8 cellular contexts compared by ENCODE assay signal in the genomic region with DNA sequence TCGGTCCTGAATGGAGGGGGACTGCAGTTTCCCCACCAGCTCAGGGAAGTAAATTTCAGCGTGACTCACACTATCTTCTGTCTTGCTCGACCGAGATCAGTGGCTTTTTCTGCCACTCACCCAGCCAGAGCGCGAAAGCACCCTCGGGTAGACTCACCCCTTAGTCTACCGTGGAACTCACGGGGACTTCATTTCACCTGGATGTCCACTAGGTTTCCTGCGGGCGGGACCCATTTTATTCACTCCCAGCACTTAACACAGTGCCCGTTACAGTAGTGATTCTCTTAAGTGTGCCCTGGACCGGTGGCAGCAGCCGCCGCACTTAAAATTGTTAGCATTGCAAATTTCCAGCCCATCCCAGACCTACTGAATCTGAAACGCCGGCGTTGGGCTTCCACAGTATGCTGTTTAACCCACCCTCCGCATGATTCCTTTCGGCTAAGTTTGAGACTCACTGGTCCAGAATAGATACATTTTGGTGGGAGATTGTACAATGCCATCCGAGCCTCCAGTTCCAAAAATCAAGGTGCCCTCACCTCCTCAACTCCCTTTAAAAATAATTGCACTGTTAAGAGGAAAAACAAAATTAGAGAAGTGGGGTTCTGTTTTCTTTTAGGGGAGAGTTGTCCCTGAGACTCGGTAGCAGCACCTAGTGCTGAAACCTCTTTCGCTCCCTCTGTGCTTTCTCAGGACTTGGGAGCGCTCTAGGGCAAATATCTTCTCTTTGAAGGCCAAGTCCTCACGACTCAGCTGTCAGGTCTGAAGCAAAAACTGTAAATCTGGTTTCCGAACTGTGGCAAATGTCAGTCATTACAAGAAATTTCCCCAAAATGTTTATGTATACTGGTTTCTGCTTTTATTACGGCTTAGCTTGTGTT. TPM values are rescaled to one million over a fixed set of nuclear protein-coding genes. Genes with fewer than 3 reads are reported as not detected.
DNase-seq lines count a peak whose midpoint lies in the region; ATAC-seq and TF ChIP-seq lines count a peak whose summit lies in the region.

No MANE protein-coding gene starts in this region.

- peak overlapping the region in 3 of 4 donors; percentile 56 to 86 (median 65) for H3K4me3 Mint-ChIP-seq in CD4-positive, CD25-positive, alpha-beta regulatory T cell

- peak; percentile 41 to 54 for ATAC-seq in CD4-positive, CD25-positive, alpha-beta regulatory T cell (ENCODE audit: low read depth in 2 of 2)
- ATAC-seq in GM18873 (IDR thresholded peaks at IDR 0.05; ENCODE audit: low FRiP score, unreplicated experiment) (peak; percentile 42), HG03066 (IDR thresholded peaks at IDR 0.05; ENCODE audit: low read depth, unreplicated experiment) (peak; percentile 51)

- H3K27ac Mint-ChIP-seq in CD4-positive, CD25-positive, alpha-beta regulatory T cell = no peak overlapping the region

- H3K36me3 Mint-ChIP-seq in CD4-positive, CD25-positive, alpha-beta regulatory T cell = no peaks in the 10 kb centered on the region

- no peak overlapping the region for H3K4me3 ChIP-seq in CD4-positive, CD25-positive, alpha-beta regulatory T cell (ENCODE audit: low read depth, low read length)
- H3K4me3 ChIP-seq in astrocyte of the cerebellum (ENCODE audit: low read depth, low read length) = peak overlapping the region; percentile 60
- H3K4me3 ChIP-seq in iPS-20b (ENCODE audit: low read length) = peak overlapping the region; percentile 82
- H3K4me3 ChIP-seq in skeletal muscle cell (ENCODE audit: low read depth, low read length) = peak overlapping the region; percentile 70

- H3K27me3 Mint-ChIP-seq in CD4-positive, CD25-positive, alpha-beta regulatory T cell = peaks cover 50% of the 10 kb centered on the region

- no peaks in the 10 kb centered on the region for H3K36me3 ChIP-seq in CD4-positive, CD25-positive, alpha-beta regulatory T cell (ENCODE audit: control insufficient read depth, insufficient read depth, low read length)
- no peaks in the 10 kb centered on the region for H3K36me3 ChIP-seq in iPS-20b (ENCODE audit: insufficient read depth, low read depth, low read length)

- peak; percentile 19 for TF ChIP-seq CTCF in astrocyte of the cerebellum (IDR thresholded peaks at IDR 0.05; ENCODE audit: low read depth, low read length, missing control alignments)

- H3K9me3 Mint-ChIP-seq in CD4-positive, CD25-positive, alpha-beta regulatory T cell = no peaks in the 10 kb centered on the region

- peaks cover 14% of the 10 kb centered on the region for H3K27me3 ChIP-seq in CD4-positive, CD25-positive, alpha-beta regulatory T cell (ENCODE audit: control insufficient read depth, insufficient read depth, low read length)
- H3K27me3 ChIP-seq in iPS-20b (ENCODE audit: insufficient read depth, low read length) = peaks cover 35% of the 10 kb centered on the region

- H3K4me1 Mint-ChIP-seq in CD4-positive, CD25-positive, alpha-beta regulatory T cell = peaks cover 0 to 13% (median 4%) of the 10 kb centered on the region in 4 donors

- no peaks in the 10 kb centered on the region for H3K4me1 ChIP-seq in CD4-positive, CD25-positive, alpha-beta regulatory T cell (ENCODE audit: control insufficient read depth, insufficient read depth, low read length, poor library complexity, severe bottlenecking)
- H3K4me1 ChIP-seq in iPS-20b (ENCODE audit: insufficient read depth, low read length) = peaks cover 29% of the 10 kb centered on the region; the same call in 1 of the 2 replicates

- in situ Hi-C loops in astrocyte of the cerebellum (cut with HindIII; ENCODE audit: low sequenced_read_pairs) = no loop called here

- no peaks in the 10 kb centered on the region for H3K9me3 ChIP-seq in CD4-positive, CD25-positive, alpha-beta regulatory T cell (ENCODE audit: control insufficient read depth in 2 of 2, low read length in 2 of 2)
- no peaks in the 10 kb centered on the region for H3K9me3 ChIP-seq in iPS-20b (ENCODE audit: insufficient read depth, low read depth, low read length)

- peak in 1 of 3 donors; percentile 5 for DNase-seq in CD4-positive, CD25-positive, alpha-beta regulatory T cell
- DNase-seq in NCI-H69 (lab: John Stamatoyannopoulos, UW) (peak; percentile 92), astrocyte of the cerebellum (ENCODE audit: low read depth) (no peak), skeletal muscle cell (ENCODE audit: low read depth) (no peak), ecto neural progenitor cell (ENCODE audit: low spot score) (no peak)

- H3K9ac ChIP-seq in iPS-20b (ENCODE audit: low read depth, low read length) = peak overlapping the region; percentile 76

- H3K27ac ChIP-seq in CD4-positive, CD25-positive, alpha-beta regulatory T cell (ENCODE audit: insufficient read depth, low read length, poor library complexity, severe bottlenecking) = no peak overlapping the region
- no peak overlapping the region for H3K27ac ChIP-seq in iPS-20b (ENCODE audit: low read length)

RNA-seq across cellular contexts. Expression of a gene that starts 1.0 kb away (rescaled TPM):
- total RNA-seq in CD4-positive, CD25-positive, alpha-beta regulatory T cell = not detected
- polyA plus RNA-seq in CD4-positive, CD25-positive, alpha-beta regulatory T cell = under 1 TPM in 1 of 4 donors, not detected in 3; 0.22 TPM

RNA-seq across cellular contexts. Expression of a gene that starts 10.6 kb away (rescaled TPM):
- total RNA-seq in CD4-positive, CD25-positive, alpha-beta regulatory T cell = not detected
- polyA plus RNA-seq in CD4-positive, CD25-positive, alpha-beta regulatory T cell = not detected
